In genomic region chr3:37968784-37969600, GRCh38 we compare ENCODE assay signal across 1 cellular context.
TF ChIP-seq lines count a peak whose summit lies in the region.

No MANE protein-coding gene starts in this region.

TF ChIP-seq in GM23338, 12 proteins besides CTCF, POLR2A, EP300 and RAD21 (continued from another document):
- TF ChIP-seq ZNF462 (CRISPR knock-in tag; IDR thresholded peaks at IDR 0.05) (no peak), ETS1 (IDR thresholded peaks at IDR 0.05) (no peak), JUNB (IDR thresholded peaks at IDR 0.05; ENCODE audit: unreplicated experiment) (no peak), ZNF331 (CRISPR knock-in tag; IDR thresholded peaks at IDR 0.05; ENCODE audit: low read depth) (no peak), REST (IDR thresholded peaks at IDR 0.05; ENCODE audit: unreplicated experiment) (no peak), ZNF114 (CRISPR knock-in tag; IDR thresholded peaks at IDR 0.05) (no peak)
